In the genomic region with DNA sequence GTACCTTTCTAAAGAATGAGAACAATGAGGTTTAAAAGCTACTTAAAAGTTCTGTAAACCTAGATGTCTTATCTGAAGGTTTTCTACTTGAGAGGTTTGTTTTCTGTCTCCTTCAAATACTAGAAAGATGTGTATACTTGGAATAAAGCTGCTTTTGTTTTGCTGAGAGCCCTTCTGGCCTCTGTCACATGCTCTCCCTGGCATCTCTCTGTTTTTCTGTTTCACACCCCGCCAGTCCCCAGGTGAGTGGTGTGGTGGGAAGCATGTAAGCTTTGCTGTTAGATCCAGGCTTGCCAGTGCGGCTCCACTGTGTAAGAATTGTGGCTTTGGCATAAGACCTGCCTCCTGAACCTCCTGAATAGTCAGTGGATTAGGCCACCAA, we compare ENCODE assay signal across 10 cellular contexts. TPM values are rescaled to one million over a fixed set of nuclear protein-coding genes. Genes with fewer than 3 reads are reported as not detected.
DNase-seq lines count a peak whose midpoint lies in the region; ATAC-seq, FAIRE-seq and TF ChIP-seq lines count a peak whose summit lies in the region.
"Had no signal": no experiment of that assay in that cellular context is flagged by ENCODE, and none has a peak within 500 bp of the region (broad histone marks: within the 10 kb centered on the region; RNA-seq: fewer than 3 reads in every experiment).

No MANE protein-coding gene starts in this region.

- peak; percentile 41 for ATAC-seq in GM21360 (IDR thresholded peaks at IDR 0.05; ENCODE audit: unreplicated experiment)
- peak; percentile 54 for ATAC-seq in HG03342 (IDR thresholded peaks at IDR 0.05; ENCODE audit: unreplicated experiment)
- no peak for ATAC-seq in Right ventricle myocardium superior (ENCODE audit: poor library complexity)

- WGBS in H1 (ENCODE audit: extremely low coverage in 1 of 2, insufficient coverage in 1 of 2, insufficient read length in 1 of 2, insufficient replicate concordance in 2 of 2, low coverage in 1 of 2, low lambda C conversion rate in 2 of 2, missing lambda C conversion rate in 1 of 2), 2 experiments = 66% methylated on average over 2 of the region's 2 CpGs; no CpG with 5 or more reads in 1 of the 2 experiments

- H3K79me2 ChIP-seq in H1 (ENCODE audit: control insufficient read depth in 1 of 2, insufficient read depth in 2 of 2, low read length in 2 of 2) = no peaks in the 10 kb centered on the region; a peak in 1 of 4 replicates

- no peak overlapping the region for H4K5ac ChIP-seq in H1 (ENCODE audit: insufficient read length, low read depth, low read length)

- H4K91ac ChIP-seq in H1 (replicated peaks; ENCODE audit: insufficient read length, low read length) = no peak overlapping the region

- H2BK15ac ChIP-seq in H1 (ENCODE audit: low read length) = 0 out of 2 replicates have a peak overlapping the region, but pooled peaks have one; percentile 36

- no peak overlapping the region; a peak in 1 of 4 replicates for H3K4me2 ChIP-seq in H1 (ENCODE audit: insufficient read depth in 1 of 2, low read depth in 2 of 2, low read length in 2 of 2)

- H3K79me1 ChIP-seq in H1 (ENCODE audit: low read depth, low read length) = peaks cover 2% of the 10 kb centered on the region; the same call in 1 of the 2 replicates

- peaks cover 0 to 10% (median 7%) of the 10 kb centered on the region in 4 experiments; a peak in 4 of 7 replicates for H3K4me1 ChIP-seq in H1 (replicated peaks in 1 of 4; ENCODE audit: control insufficient read depth in 3 of 4, insufficient read depth in 4 of 4, low read length in 3 of 4)

- no peak for TF ChIP-seq POLR2A in H1 (IDR thresholded peaks at IDR 0.05; ENCODE audit: control extremely low read depth in 1 of 2, low read depth in 2 of 2, low read length in 2 of 2)

- H2AK5ac ChIP-seq in H1 (ENCODE audit: low read depth, low read length) = no peak overlapping the region

- H3K4me3 ChIP-seq in GM12865 (ENCODE audit: low read depth, low read length) (no peak overlapping the region), H1 (ENCODE audit: extremely low read depth in 1 of 4, insufficient read depth in 2 of 4, low read depth in 3 of 4, low read length in 4 of 4) (no peak overlapping the region)

- TF ChIP-seq CTCF in GM12865 (IDR thresholded peaks at IDR 0.05; ENCODE audit: insufficient read depth, low read depth, low read length, missing control alignments) (no peak), H1 (IDR thresholded peaks at IDR 0.05; ENCODE audit: control extremely low read depth in 1 of 3, insufficient read depth in 1 of 3, low read depth in 1 of 3, low read length in 3 of 3) (no peak)

- H2BK5ac ChIP-seq in H1 (ENCODE audit: low read depth, low read length) = no peak overlapping the region

- no peak overlapping the region for H3K27ac ChIP-seq in H1 (ENCODE audit: low read depth, low read length)

- H3K18ac ChIP-seq in H1 (ENCODE audit: extremely low read depth, low read length) = no peak overlapping the region

- no peak overlapping the region for H3K9ac ChIP-seq in H1 (replicated peaks in 1 of 4; ENCODE audit: extremely low read depth in 1 of 4, low read depth in 3 of 4, low read length in 3 of 4)

- no peak overlapping the region for H3K4ac ChIP-seq in H1 (replicated peaks; ENCODE audit: insufficient read length, low read depth, low read length)

- H3K9me3 ChIP-seq in H1 (ENCODE audit: insufficient read depth in 2 of 2, low read depth in 1 of 2, low read length in 1 of 2) = no peaks in the 10 kb centered on the region

- H4K8ac ChIP-seq in H1 (ENCODE audit: extremely low read depth, insufficient read depth, low read length) = no peak overlapping the region

- intact Hi-C loops in Right ventricle myocardium superior (cut with DNase I) = no loop called here

- no peak overlapping the region for H3K23ac ChIP-seq in H1 (ENCODE audit: insufficient read length)

- H2AFZ ChIP-seq in H1 (ENCODE audit: low read length) = no peak overlapping the region

- peaks cover 0 to 1% of the 10 kb centered on the region in 2 experiments for H4K20me1 ChIP-seq in H1 (replicated peaks in 1 of 2; ENCODE audit: control insufficient read depth in 1 of 2, insufficient read depth in 2 of 2, low read length in 2 of 2)

- H2BK120ac ChIP-seq in H1 (replicated peaks; ENCODE audit: low read depth, low read length) = no peak overlapping the region

- no peak for FAIRE-seq in H1 (lab: Jason Lieb, UNC)
- FAIRE-seq: TTC549 had no signal

- peak; percentile 20 for DNase-seq in GM12865 (ENCODE audit: low read depth)
- no peak for DNase-seq in H1 (ENCODE audit: low read depth in 1 of 2, low spot score in 2 of 2)
- DNase-seq in AML-193 (lab: John Stamatoyannopoulos, UW) = no peak
- DNase-seq in Right ventricle myocardium superior = no peak
- DNase-seq in mucosa of gallbladder (ENCODE audit: low spot score) = no peak
- DNase-seq in KG1 (lab: John Stamatoyannopoulos, UW) = no peak
- DNase-seq: central memory CD4-positive, alpha-beta T cell had no signal

- peaks cover 0 to 20% (median 11%) of the 10 kb centered on the region in 4 experiments; a peak in 3 of 8 replicates for H3K36me3 ChIP-seq in H1 (ENCODE audit: control insufficient read depth in 2 of 4, insufficient read depth in 4 of 4, low read length in 3 of 4)

- no peak for TF ChIP-seq EP300 in H1 (IDR thresholded peaks at IDR 0.05; ENCODE audit: borderline replicate concordance in 1 of 2, low read depth in 2 of 2, low read length in 2 of 2)

- H2BK20ac ChIP-seq in H1 (ENCODE audit: low read length) = no peak overlapping the region

- no peak overlapping the region for H3K56ac ChIP-seq in H1 (replicated peaks; ENCODE audit: insufficient read length, low read depth, low read length)

- POLR2A ChIA-PET in H1 (lab: Charles Lee; ENCODE audit: partially characterized antibody) = no interaction called here

- H3K14ac ChIP-seq in H1 (ENCODE audit: insufficient read length) = no peak overlapping the region

- TF ChIP-seq RAD21 in H1 (IDR thresholded peaks at IDR 0.05 in 1 of 2, conservative IDR thresholded peaks at IDR 0.05 in 1 of 2; ENCODE audit: low read depth in 2 of 2, low read length in 2 of 2) = no peak

- H3K23me2 ChIP-seq in H1 (ENCODE audit: low read depth, low read length) = no peaks in the 10 kb centered on the region

- CTCF ChIA-PET in H1 (lab: Charles Lee; ENCODE audit: partially characterized antibody) = interaction anchor here (0.9 to 3.1 kb wide), 6 partner anchors 10 to 213 kb away, joined by 3 to 12 read pairs (median 4); no protein-coding TSS in a partner anchor

- H3K27me3 ChIP-seq in H1 (replicated peaks in 1 of 4; ENCODE audit: control insufficient read depth in 3 of 4, extremely low read depth in 1 of 4, insufficient read depth in 3 of 4, low read length in 3 of 4) = no peaks in the 10 kb centered on the region

- H2BK12ac ChIP-seq in H1 (ENCODE audit: low read depth, low read length) = peak overlapping the region; percentile 51; the same call in 1 of the 2 replicates

TF ChIP-seq in H1, 55 proteins besides CTCF, POLR2A, EP300 and RAD21:
- TF ChIP-seq CBX8 (IDR thresholded peaks at IDR 0.05; ENCODE audit: borderline replicate concordance, low read depth, low read length) = no peak
- TF ChIP-seq, protein P1, sequence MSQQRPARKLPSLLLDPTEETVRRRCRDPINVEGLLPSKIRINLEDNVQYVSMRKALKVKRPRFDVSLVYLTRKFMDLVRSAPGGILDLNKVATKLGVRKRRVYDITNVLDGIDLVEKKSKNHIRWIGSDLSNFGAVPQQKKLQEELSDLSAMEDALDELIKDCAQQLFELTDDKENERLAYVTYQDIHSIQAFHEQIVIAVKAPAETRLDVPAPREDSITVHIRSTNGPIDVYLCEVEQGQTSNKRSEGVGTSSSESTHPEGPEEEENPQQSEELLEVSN (IDR thresholded peaks at IDR 0.05) = 0 out of 2 replicates have a peak, but pooled peaks have one; percentile 25

RNA-seq across cellular contexts. Expression of a gene that starts 56.8 kb away (rescaled TPM):
- 23.1 and 23.2 TPM in 2 replicates for total RNA-seq in H1 (2021; fragmentation: NEBNext Ultra II Directional; extraction: Animal tissue kit (Norgen Biotek cat#: 25700))
- polyA plus RNA-seq in H1 (2011; rRNA removed) = 10.9 and 11.8 TPM in 2 replicates
- polyA plus RNA-seq in H1 (2011; cell fraction: cytosol; rRNA removed) = 17.8 TPM
- 14.7 TPM for polyA plus RNA-seq in H1 (2011; cell fraction: nucleus; rRNA removed)
- polyA plus RNA-seq in H1 (2012, experiment 1 of 2) = 14.0 to 18.2 TPM (median 16.2 TPM) in 4 replicates
- polyA plus RNA-seq in H1 (2012, experiment 2 of 2) = 3.6 TPM
- 20.5 TPM for polyA plus RNA-seq in H1 (2013, experiment 1 of 2)
- polyA plus RNA-seq in H1 (2013, experiment 2 of 2) = 20.3 TPM
- polyA minus RNA-seq in H1 (2011; rRNA and poly(A)+ RNA removed) = 15.1 and 15.9 TPM in 2 replicates
- 11.9 TPM for polyA minus RNA-seq in H1 (2011; cell fraction: cytosol; rRNA and poly(A)+ RNA removed)
- polyA minus RNA-seq in H1 (2011; cell fraction: nucleus; rRNA and poly(A)+ RNA removed) = 10.2 TPM
- 34.4 TPM for total RNA-seq in Right ventricle myocardium superior
- 56.7 TPM for total RNA-seq in mucosa of gallbladder
